In genomic region chr13:75770164-75771145, GRCh38 we compare ENCODE assay signal across 15 cellular contexts.
DNase-seq lines count a peak whose midpoint lies in the region; ATAC-seq and TF ChIP-seq lines count a peak whose summit lies in the region.
"Had no signal": no experiment of that assay in that cellular context is flagged by ENCODE, and none has a peak within 500 bp of the region (broad histone marks: within the 10 kb centered on the region; RNA-seq: fewer than 3 reads in every experiment).

No MANE protein-coding gene starts in this region.

- 0 out of 3 replicates have a peak overlapping the region, but pooled peaks have one; percentile 41 for H2BK15ac ChIP-seq in IMR-90 (ENCODE audit: low read depth, low read length)

- peak overlapping the region; percentile 65; the same call in 1 of the 2 replicates for H3K56ac ChIP-seq in IMR-90 (ENCODE audit: extremely low read depth, insufficient read depth, low read length)

- DNase-seq in IMR-90: peak; percentile 65
- peak; percentile 70 for DNase-seq in adipocyte (ENCODE audit: low read depth)
- no peak for DNase-seq in left ventricle myocardium superior
- no peak for DNase-seq in osteocyte (ENCODE audit: extremely low spot score, unreplicated experiment)
- no peak for DNase-seq in stimulated activated CD4-positive, alpha-beta T cell treated with anti-CD3 and anti-CD28 coated beads, Interleukin-4, amount 100 ng/mL, for 4 hours
- no peak for DNase-seq in NCI-H1436 treated with DMSO at 0.1 percent for 48 hours (lab: John Stamatoyannopoulos, UW)
- DNase-seq: activated naive CD4-positive, alpha-beta T cell treated with anti-CD3 and anti-CD28 coated beads, Interleukin-2, amount 50 U/mL, for 16 hours; CD4-positive, CD25-positive, alpha-beta regulatory T cell; colonic mucosa; NCI-H774 had no signal

- H3K36me3 ChIP-seq in IMR-90 (ENCODE audit: control insufficient read depth, insufficient read depth, low read length) (no peaks in the 10 kb centered on the region; the same call in 1 of the 2 replicates), adipocyte (ENCODE audit: control insufficient read depth, insufficient read depth, low read length, severe bottlenecking) (peaks cover 11% of the 10 kb centered on the region)
- H3K36me3 ChIP-seq: colonic mucosa, neural progenitor cell, suprapubic skin had no signal

- peak overlapping the region; percentile 37; the same call in 1 of the 2 replicates for H3K23ac ChIP-seq in IMR-90 (ENCODE audit: low read depth, low read length)

- peaks cover 19% of the 10 kb centered on the region for H3K4me1 ChIP-seq in IMR-90 (ENCODE audit: control insufficient read depth, insufficient read depth, low read length)
- H3K4me1 ChIP-seq in adipocyte (ENCODE audit: control insufficient read depth, insufficient read depth, low read length): peaks cover 64% of the 10 kb centered on the region
- H3K4me1 ChIP-seq: colonic mucosa, neural progenitor cell had no signal

- H3K36me3 Mint-ChIP-seq in osteocyte (ENCODE audit: unreplicated experiment): peaks cover 9% of the 10 kb centered on the region
- H3K36me3 Mint-ChIP-seq: neural progenitor cell had no signal

- no peak overlapping the region for H2AK5ac ChIP-seq in IMR-90 (ENCODE audit: low read depth, low read length)

- TF ChIP-seq RAD21 in IMR-90 (IDR thresholded peaks at IDR 0.05; ENCODE audit: low read length): no peak

- peak overlapping the region; percentile 40 for H3K14ac ChIP-seq in IMR-90 (replicated peaks; ENCODE audit: low read depth, low read length)

- peak overlapping the region; percentile 38; the same call in 1 of the 2 replicates for H2BK20ac ChIP-seq in IMR-90 (ENCODE audit: low read depth, low read length)

- H3K27me3 ChIP-seq in IMR-90 (ENCODE audit: control insufficient read depth, insufficient read depth, low read length) (no peaks in the 10 kb centered on the region), adipocyte (replicated peaks; ENCODE audit: control insufficient read depth, insufficient read depth, low read length) (no peaks in the 10 kb centered on the region)
- H3K27me3 ChIP-seq: colonic mucosa, neural progenitor cell, suprapubic skin had no signal

- H3K4me3 Mint-ChIP-seq in osteocyte (ENCODE audit: unreplicated experiment): no peak overlapping the region
- H3K4me3 Mint-ChIP-seq: CD4-positive, CD25-positive, alpha-beta regulatory T cell; neural progenitor cell had no signal

- peak overlapping the region; percentile 69 for H3K4me2 ChIP-seq in IMR-90 (ENCODE audit: low read depth, low read length)
- H3K4me2 ChIP-seq: KMS-11, neural progenitor cell had no signal

- no peak overlapping the region for H2AFZ ChIP-seq in IMR-90 (replicated peaks; ENCODE audit: low read length, poor library complexity)
- H2AFZ ChIP-seq: neural progenitor cell had no signal

- H3K4me3 ChIP-seq in IMR-90 (ENCODE audit: insufficient read depth, low read depth, low read length): no peak overlapping the region
- H3K4me3 ChIP-seq in adipocyte (ENCODE audit: low read length): peak overlapping the region; percentile 18
- H3K4me3 ChIP-seq: colonic mucosa, neural progenitor cell, suprapubic skin had no signal

- H3K27ac ChIP-seq in IMR-90 (ENCODE audit: insufficient read depth, low read length): peak overlapping the region; percentile 99
- H3K27ac ChIP-seq: colonic mucosa, KMS-11, neural progenitor cell, suprapubic skin had no signal

- intact Hi-C loops in IMR-90 (cut with micrococcal nuclease) (no loop called here), left ventricle myocardium superior (cut with micrococcal nuclease) (no loop called here)

- CTCF ChIA-PET in IMR-90 (lab: Yijun Ruan, JAX): interaction anchor here (0.6 to 1.0 kb wide), 2 partner anchors 69 to 84 kb away, joined by 3 to 4 read pairs; no protein-coding TSS in a partner anchor

- H2BK5ac ChIP-seq in IMR-90 (ENCODE audit: low read depth, low read length, poor library complexity, severe bottlenecking): peak overlapping the region; percentile 98

- H3K9me3 ChIP-seq in IMR-90 (ENCODE audit: control insufficient read depth, insufficient read depth, low read length) (no peaks in the 10 kb centered on the region), adipocyte (ENCODE audit: control insufficient read depth, low read length) (no peaks in the 10 kb centered on the region)
- H3K9me3 ChIP-seq: colonic mucosa, suprapubic skin had no signal

- H4K20me1 ChIP-seq in IMR-90 (ENCODE audit: insufficient read depth, low read length): peaks cover 58% of the 10 kb centered on the region; the same call in 1 of the 2 replicates

- peak overlapping the region; percentile 92 for H4K5ac ChIP-seq in IMR-90 (ENCODE audit: low read depth, low read length)

- BruUV-seq in IMR-90 (replicated peaks; lab: Mats Ljungman, UMichigan): no TSS peak

- no CpG with 5 or more reads among the region's 4 CpGs for WGBS in IMR-90 (ENCODE audit: extremely low coverage in 2 of 2, insufficient read length in 1 of 2), 2 experiments

- in situ Hi-C loops in IMR-90 (cut with MboI; ENCODE audit: low sequenced_read_pairs): no loop called here

- H3K9ac ChIP-seq in IMR-90 (ENCODE audit: low read depth, low read length): peak overlapping the region; percentile 29; the same call in 1 of the 2 replicates
- peak overlapping the region; percentile 12 for H3K9ac ChIP-seq in adipocyte (ENCODE audit: low read length)
- H3K9ac ChIP-seq: KMS-11, neural progenitor cell had no signal

- peak overlapping the region; percentile 84 for H3K18ac ChIP-seq in IMR-90 (ENCODE audit: low read depth, low read length)

- H3K4ac ChIP-seq in IMR-90 (ENCODE audit: low read depth, low read length): peak overlapping the region; percentile 62

- peak overlapping the region; percentile 45 for H3K27ac Mint-ChIP-seq in osteocyte (ENCODE audit: unreplicated experiment)
- H3K27ac Mint-ChIP-seq: CD4-positive, CD25-positive, alpha-beta regulatory T cell; neural progenitor cell had no signal

- H4K91ac ChIP-seq in IMR-90 (ENCODE audit: insufficient read depth, low read depth, low read length): peak overlapping the region; percentile 71

- ATAC-seq in IMR-90 (ENCODE audit: low read depth) (peak; percentile 52), left ventricle myocardium superior (peak; percentile 38), GM18868 (IDR thresholded peaks at IDR 0.05; ENCODE audit: unreplicated experiment) (no peak), HG03196 (IDR thresholded peaks at IDR 0.05; ENCODE audit: unreplicated experiment) (no peak)

- POLR2A ChIA-PET in IMR-90 (lab: Charles Lee; ENCODE audit: unreplicated experiment): no interaction called here

- no peaks in the 10 kb centered on the region for H3K27me3 Mint-ChIP-seq in osteocyte (ENCODE audit: unreplicated experiment)
- H3K27me3 Mint-ChIP-seq: CD4-positive, CD25-positive, alpha-beta regulatory T cell had no signal

- peak overlapping the region; percentile 48 for H2BK120ac ChIP-seq in IMR-90 (ENCODE audit: low read depth, low read length)

- H4K8ac ChIP-seq in IMR-90 (ENCODE audit: low read depth in 2 of 2, low read length in 2 of 2): peak overlapping the region; percentile 40 to 50; a peak in 3 of 4 replicates

- TF ChIP-seq CTCF in IMR-90 (conservative IDR thresholded peaks at IDR 0.05; ENCODE audit: low read depth, low read length) (no peak), osteocyte (IDR thresholded peaks at IDR 0.05) (no peak)

- H3K9me3 Mint-ChIP-seq in osteocyte (ENCODE audit: unreplicated experiment): peaks cover 4% of the 10 kb centered on the region
- H3K9me3 Mint-ChIP-seq: neural progenitor cell had no signal

- peaks cover 2% of the 10 kb centered on the region; the same call in 1 of the 2 replicates for H3K9me1 ChIP-seq in IMR-90 (ENCODE audit: insufficient read depth, low read length)

- peaks cover 13 to 48% of the 10 kb centered on the region in 2 experiments for H3K79me1 ChIP-seq in IMR-90 (ENCODE audit: low read depth in 1 of 2, low read length in 2 of 2)

- H3K4me1 Mint-ChIP-seq in osteocyte (ENCODE audit: unreplicated experiment): peaks cover 74% of the 10 kb centered on the region
- H3K4me1 Mint-ChIP-seq: neural progenitor cell had no signal

- TF ChIP-seq POLR2A in IMR-90 (IDR thresholded peaks at IDR 0.05; ENCODE audit: low read depth, low read length): no peak

- dilution Hi-C loops in IMR-90 (cut with HindIII; ENCODE audit: low sequenced_read_pairs, unreplicated experiment): no loop called here

- H2AK9ac ChIP-seq in IMR-90 (replicated peaks; ENCODE audit: low read depth, low read length, poor library complexity): no peak overlapping the region

TF ChIP-seq in IMR-90, 13 proteins besides CTCF, POLR2A, EP300 and RAD21:
- peak; percentile 78 for TF ChIP-seq CEBPB (IDR thresholded peaks at IDR 0.05; ENCODE audit: low read depth, low read length)
- TF ChIP-seq USF2 (IDR thresholded peaks at IDR 0.05; ENCODE audit: low read depth, low read length): no peak
TF ChIP-seq in IMR-90: peak in this region for 1.

Comparison
In these comparisons a context has a peak if more than half of its experiments do, and no peak if none do; other contexts are left out.
1. ATAC-seq: peak in IMR-90 (single experiment) and left ventricle myocardium superior (single experiment); none in GM18868 (single experiment) and HG03196 (single experiment).
2. DNase-seq: peak in IMR-90 (single experiment) and adipocyte (single experiment); none in left ventricle myocardium superior (single experiment), osteocyte (single experiment), stimulated activated CD4-positive, alpha-beta T cell treated with anti-CD3 and anti-CD28 coated beads, Interleukin-4, amount 100 ng/mL, for 4 hours (0 of 2) and NCI-H1436 treated with DMSO at 0.1 percent for 48 hours (single experiment).